8 cellular contexts compared by ENCODE assay signal in genomic region chr11:112086422-112087191, GRCh38. TPM values are rescaled to one million over a fixed set of nuclear protein-coding genes. Genes with fewer than 3 reads are reported as not detected.
DNase-seq lines count a peak whose midpoint lies in the region; ATAC-seq lines count a peak whose summit lies in the region.

TSS of gene SDHD (plus strand) at chr11:112086873. CDS start at chr11:112086908, 35 bp downstream.
A gene with protein sequence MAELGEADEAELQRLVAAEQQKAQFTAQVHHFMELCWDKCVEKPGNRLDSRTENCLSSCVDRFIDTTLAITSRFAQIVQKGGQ (minus strand): TSS chr11:112086756. CDS start chr11:112086723, 33 bp downstream.

- DNase-seq in COLO668 (lab: John Stamatoyannopoulos, UW; ENCODE audit: unreplicated experiment) (peak; percentile 96), HS-5 (ENCODE audit: low read depth) (peak; percentile 78), lung microvascular endothelial cell (ENCODE audit: low read depth in 2 of 2) (peak; percentile 98)
- peak; percentile 94 for DNase-seq in NK-92 treated with Interleukin-12 subunit alpha and Interleukin-12 subunit beta, amount 100 ng/mL, for 24 hours (lab: John Stamatoyannopoulos, UW)
- DNase-seq in activated CD8-positive, alpha-beta memory T cell treated with anti-CD3 and anti-CD28 coated beads for 24 hours: peak; percentile 96
- DNase-seq in effector CD8-positive, alpha-beta T cell (lab: John Stamatoyannopoulos, UW): peak; percentile 94
- peak; percentile 89 to 91 (median 91) for DNase-seq in stimulated activated CD4-positive, alpha-beta T cell treated with anti-CD3 and anti-CD28 coated beads, TNF-alpha, amount 100 ng/mL, for 48 hours (ENCODE audit: low read depth in 3 of 3)

- peak; percentile 78 for ATAC-seq in GM19468 (IDR thresholded peaks at IDR 0.05; ENCODE audit: extremely low read depth, unreplicated experiment)

RNA-seq across cellular contexts. Expression of gene SDHD, which starts in this region (rescaled TPM):
- total RNA-seq in lung microvascular endothelial cell: 158 and 170 TPM in 2 replicates

RNA-seq across cellular contexts. Expression of the second gene that starts in this region (rescaled TPM):
- 98.1 and 115 TPM in 2 replicates for total RNA-seq in lung microvascular endothelial cell

Comparison
In these comparisons a context has a peak if more than half of its experiments do, and no peak if none do; other contexts are left out.
1. Peak in every context shown above with its lines: DNase-seq and ATAC-seq.